In the genomic region with DNA sequence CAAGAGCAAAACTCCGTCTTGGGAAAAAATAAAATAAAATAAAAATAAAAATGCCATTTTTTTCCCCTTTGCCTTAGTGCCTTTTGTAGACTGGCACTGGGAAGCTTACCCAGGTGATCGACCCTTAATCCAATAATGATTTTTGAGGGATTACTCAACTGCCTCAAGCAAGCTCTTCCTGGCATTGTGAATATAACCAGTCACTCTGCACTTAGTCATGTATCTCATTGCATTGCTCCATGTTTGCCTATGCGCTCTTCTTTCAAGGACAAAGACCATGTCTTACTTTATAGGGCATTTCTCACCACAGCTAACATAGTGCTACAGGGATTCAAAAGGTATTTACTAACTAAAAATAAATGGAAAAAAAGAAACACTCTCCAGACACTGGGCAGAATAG, we compare ENCODE assay signal across 1 cellular context.
TF ChIP-seq lines count a peak whose summit lies in the region.

No MANE protein-coding gene starts in this region.

TF ChIP-seq in H1, 55 proteins besides CTCF, POLR2A, EP300 and RAD21:
- TF ChIP-seq CTBP2 (IDR thresholded peaks at IDR 0.05; ENCODE audit: borderline replicate concordance, insufficient read depth, insufficient read length, low read length), result no peak
- no peak for TF ChIP-seq CHD1 (IDR thresholded peaks at IDR 0.05; ENCODE audit: low read depth, low read length)
- TF ChIP-seq SAP30 (IDR thresholded peaks at IDR 0.05; ENCODE audit: insufficient read depth, insufficient replicate concordance, low read length), result no peak
- no peak for TF ChIP-seq SRF (IDR thresholded peaks at IDR 0.05; ENCODE audit: low read depth, low read length)
- no peak for TF ChIP-seq CHD7 (IDR thresholded peaks at IDR 0.05; ENCODE audit: insufficient replicate concordance, low read length)
- TF ChIP-seq CEBPB (IDR thresholded peaks at IDR 0.05; ENCODE audit: low read depth, low read length), result no peak
- no peak for TF ChIP-seq TAF7 (optimal IDR thresholded peaks at IDR 0.05; ENCODE audit: borderline replicate concordance, low read depth, low read length)
- no peak for TF ChIP-seq SIX5 (IDR thresholded peaks at IDR 0.05; ENCODE audit: low read depth, low read length)
- no peak for TF ChIP-seq TCF12 (IDR thresholded peaks at IDR 0.05; ENCODE audit: low read depth, low read length)
- no peak for TF ChIP-seq POU5F1 (IDR thresholded peaks at IDR 0.05; ENCODE audit: low read depth, low read length)
- TF ChIP-seq NRF1 (IDR thresholded peaks at IDR 0.05; ENCODE audit: low read depth, low read length), result no peak
- no peak for TF ChIP-seq BACH1 (IDR thresholded peaks at IDR 0.05; ENCODE audit: low read length)
